Comparison of ENCODE assay signal across 1 cellular context in the genomic region with DNA sequence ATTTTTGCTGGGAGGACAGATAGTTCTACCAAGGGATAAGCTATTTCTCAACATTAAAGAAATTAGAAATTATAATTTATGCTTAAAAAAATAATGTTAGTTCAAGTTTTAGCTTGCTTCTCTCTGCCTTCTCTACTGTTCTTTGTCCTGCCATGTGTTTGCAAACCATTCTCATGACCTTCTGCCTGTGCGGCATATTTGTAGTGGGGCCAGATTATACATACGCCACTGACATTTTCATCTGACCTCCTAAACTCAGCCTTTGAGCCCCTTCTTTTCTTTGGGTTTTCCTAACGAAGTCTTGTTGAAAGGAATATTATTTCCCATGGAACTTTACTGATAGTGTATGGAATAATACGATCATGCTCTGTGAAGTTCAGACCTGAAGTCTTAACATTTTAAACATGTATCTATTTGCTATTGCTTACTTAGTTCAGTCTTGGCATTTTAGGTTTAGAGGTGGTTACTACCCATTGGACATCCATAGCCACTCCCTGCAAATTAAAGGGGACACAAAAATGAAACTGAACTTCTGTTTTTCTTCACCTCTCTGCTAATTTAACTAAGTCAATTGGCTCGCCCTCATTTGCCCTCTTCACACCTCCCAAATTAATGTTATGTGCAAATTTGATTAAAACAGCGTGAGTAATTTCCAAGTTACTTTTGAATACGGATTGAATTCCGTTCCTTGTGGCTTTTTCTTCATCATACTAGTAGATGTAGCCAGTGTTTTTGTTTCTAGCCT.
TF ChIP-seq lines count a peak whose summit lies in the region.

No MANE protein-coding gene starts in this region.

TF ChIP-seq in HepG2, 621 proteins besides CTCF, POLR2A, EP300 and RAD21 (continued from another document and continues in another):
- TF ChIP-seq, protein P1, sequence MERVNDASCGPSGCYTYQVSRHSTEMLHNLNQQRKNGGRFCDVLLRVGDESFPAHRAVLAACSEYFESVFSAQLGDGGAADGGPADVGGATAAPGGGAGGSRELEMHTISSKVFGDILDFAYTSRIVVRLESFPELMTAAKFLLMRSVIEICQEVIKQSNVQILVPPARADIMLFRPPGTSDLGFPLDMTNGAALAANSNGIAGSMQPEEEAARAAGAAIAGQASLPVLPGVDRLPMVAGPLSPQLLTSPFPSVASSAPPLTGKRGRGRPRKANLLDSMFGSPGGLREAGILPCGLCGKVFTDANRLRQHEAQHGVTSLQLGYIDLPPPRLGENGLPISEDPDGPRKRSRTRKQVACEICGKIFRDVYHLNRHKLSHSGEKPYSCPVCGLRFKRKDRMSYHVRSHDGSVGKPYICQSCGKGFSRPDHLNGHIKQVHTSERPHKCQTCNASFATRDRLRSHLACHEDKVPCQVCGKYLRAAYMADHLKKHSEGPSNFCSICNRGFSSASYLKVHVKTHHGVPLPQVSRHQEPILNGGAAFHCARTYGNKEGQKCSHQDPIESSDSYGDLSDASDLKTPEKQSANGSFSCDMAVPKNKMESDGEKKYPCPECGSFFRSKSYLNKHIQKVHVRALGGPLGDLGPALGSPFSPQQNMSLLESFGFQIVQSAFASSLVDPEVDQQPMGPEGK (CRISPR knock-in tag; IDR thresholded peaks at IDR 0.05) = peak; percentile 33
- no peak for TF ChIP-seq ZNF883 (CRISPR knock-in tag; IDR thresholded peaks at IDR 0.05; ENCODE audit: not compliant biosample characterization)
- TF ChIP-seq ESRRA (CRISPR knock-in tag; IDR thresholded peaks at IDR 0.05; ENCODE audit: low read depth) = no peak
- TF ChIP-seq ZZZ3 (CRISPR knock-in tag; IDR thresholded peaks at IDR 0.05; ENCODE audit: borderline replicate concordance) = no peak
- TF ChIP-seq ZBTB34 (CRISPR knock-in tag; IDR thresholded peaks at IDR 0.05) = no peak
- no peak for TF ChIP-seq ZNF17 (CRISPR knock-in tag; IDR thresholded peaks at IDR 0.05)
- no peak for TF ChIP-seq ZNF296 (CRISPR knock-in tag; conservative IDR thresholded peaks at IDR 0.05)
- TF ChIP-seq ZNF34 (CRISPR knock-in tag; IDR thresholded peaks at IDR 0.05; ENCODE audit: borderline replicate concordance) = no peak
- no peak for TF ChIP-seq ARNT (IDR thresholded peaks at IDR 0.05)
- TF ChIP-seq CBX5 (CRISPR knock-in tag; IDR thresholded peaks at IDR 0.05; ENCODE audit: borderline replicate concordance) = no peak
- TF ChIP-seq, protein P2, sequence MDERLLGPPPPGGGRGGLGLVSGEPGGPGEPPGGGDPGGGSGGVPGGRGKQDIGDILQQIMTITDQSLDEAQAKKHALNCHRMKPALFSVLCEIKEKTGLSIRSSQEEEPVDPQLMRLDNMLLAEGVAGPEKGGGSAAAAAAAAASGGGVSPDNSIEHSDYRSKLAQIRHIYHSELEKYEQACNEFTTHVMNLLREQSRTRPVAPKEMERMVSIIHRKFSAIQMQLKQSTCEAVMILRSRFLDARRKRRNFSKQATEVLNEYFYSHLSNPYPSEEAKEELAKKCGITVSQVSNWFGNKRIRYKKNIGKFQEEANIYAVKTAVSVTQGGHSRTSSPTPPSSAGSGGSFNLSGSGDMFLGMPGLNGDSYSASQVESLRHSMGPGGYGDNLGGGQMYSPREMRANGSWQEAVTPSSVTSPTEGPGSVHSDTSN (CRISPR knock-in tag; IDR thresholded peaks at IDR 0.05) = no peak
- TF ChIP-seq DNMT1 (CRISPR knock-in tag; IDR thresholded peaks at IDR 0.05) = no peak
- TF ChIP-seq, protein P3, sequence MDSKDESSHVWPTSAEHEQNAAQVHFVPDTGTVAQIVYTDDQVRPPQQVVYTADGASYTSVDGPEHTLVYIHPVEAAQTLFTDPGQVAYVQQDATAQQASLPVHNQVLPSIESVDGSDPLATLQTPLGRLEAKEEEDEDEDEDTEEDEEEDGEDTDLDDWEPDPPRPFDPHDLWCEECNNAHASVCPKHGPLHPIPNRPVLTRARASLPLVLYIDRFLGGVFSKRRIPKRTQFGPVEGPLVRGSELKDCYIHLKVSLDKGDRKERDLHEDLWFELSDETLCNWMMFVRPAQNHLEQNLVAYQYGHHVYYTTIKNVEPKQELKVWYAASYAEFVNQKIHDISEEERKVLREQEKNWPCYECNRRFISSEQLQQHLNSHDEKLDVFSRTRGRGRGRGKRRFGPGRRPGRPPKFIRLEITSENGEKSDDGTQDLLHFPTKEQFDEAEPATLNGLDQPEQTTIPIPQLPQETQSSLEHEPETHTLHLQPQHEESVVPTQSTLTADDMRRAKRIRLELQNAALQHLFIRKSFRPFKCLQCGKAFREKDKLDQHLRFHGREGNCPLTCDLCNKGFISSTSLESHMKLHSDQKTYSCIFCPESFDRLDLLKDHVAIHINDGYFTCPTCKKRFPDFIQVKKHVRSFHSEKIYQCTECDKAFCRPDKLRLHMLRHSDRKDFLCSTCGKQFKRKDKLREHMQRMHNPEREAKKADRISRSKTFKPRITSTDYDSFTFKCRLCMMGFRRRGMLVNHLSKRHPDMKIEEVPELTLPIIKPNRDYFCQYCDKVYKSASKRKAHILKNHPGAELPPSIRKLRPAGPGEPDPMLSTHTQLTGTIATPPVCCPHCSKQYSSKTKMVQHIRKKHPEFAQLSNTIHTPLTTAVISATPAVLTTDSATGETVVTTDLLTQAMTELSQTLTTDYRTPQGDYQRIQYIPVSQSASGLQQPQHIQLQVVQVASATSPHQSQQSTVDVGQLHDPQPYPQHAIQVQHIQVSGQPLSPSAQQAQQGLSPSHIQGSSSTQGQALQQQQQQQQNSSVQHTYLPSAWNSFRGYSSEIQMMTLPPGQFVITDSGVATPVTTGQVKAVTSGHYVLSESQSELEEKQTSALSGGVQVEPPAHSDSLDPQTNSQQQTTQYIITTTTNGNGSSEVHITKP (CRISPR knock-in tag; IDR thresholded peaks at IDR 0.05; ENCODE audit: low read depth) = no peak
- TF ChIP-seq REXO4 (CRISPR knock-in tag; IDR thresholded peaks at IDR 0.05; ENCODE audit: borderline replicate concordance) = no peak
- TF ChIP-seq MEF2D (CRISPR knock-in tag; IDR thresholded peaks at IDR 0.05) = no peak
- no peak for TF ChIP-seq ZBTB25 (CRISPR knock-in tag; IDR thresholded peaks at IDR 0.05)
- no peak for TF ChIP-seq RORA (CRISPR knock-in tag; IDR thresholded peaks at IDR 0.05)
- no peak for TF ChIP-seq MAFG (CRISPR knock-in tag; IDR thresholded peaks at IDR 0.05)
- TF ChIP-seq STAG1 (CRISPR knock-in tag; IDR thresholded peaks at IDR 0.05) = no peak
- no peak for TF ChIP-seq TEAD2 (CRISPR knock-in tag; IDR thresholded peaks at IDR 0.05)
- no peak for TF ChIP-seq ZNF337 (CRISPR knock-in tag; IDR thresholded peaks at IDR 0.05; ENCODE audit: borderline replicate concordance, low read depth)
- no peak for TF ChIP-seq NFE2 (CRISPR knock-in tag; IDR thresholded peaks at IDR 0.05)
- no peak for TF ChIP-seq ZNF713 (CRISPR knock-in tag; IDR thresholded peaks at IDR 0.05)
- no peak for TF ChIP-seq ZNF501 (CRISPR knock-in tag; IDR thresholded peaks at IDR 0.05)
- TF ChIP-seq NR2F1 (CRISPR knock-in tag; IDR thresholded peaks at IDR 0.05) = peak; percentile 24 to 76; a peak in 3 of 4 replicates
- no peak for TF ChIP-seq CCDC6 (CRISPR knock-in tag; IDR thresholded peaks at IDR 0.05)
- TF ChIP-seq SMAD3 (CRISPR knock-in tag; IDR thresholded peaks at IDR 0.05) = no peak
- no peak for TF ChIP-seq ZNF263 (CRISPR knock-in tag; IDR thresholded peaks at IDR 0.05)
- no peak for TF ChIP-seq ZSCAN22 (CRISPR knock-in tag; IDR thresholded peaks at IDR 0.05)
- TF ChIP-seq ZMAT3 (CRISPR knock-in tag; conservative IDR thresholded peaks at IDR 0.05) = no peak
- TF ChIP-seq GZF1 (CRISPR knock-in tag; IDR thresholded peaks at IDR 0.05) = no peak
- no peak for TF ChIP-seq PBX3 (CRISPR knock-in tag; IDR thresholded peaks at IDR 0.05; ENCODE audit: borderline replicate concordance)
- TF ChIP-seq ZNF607 (CRISPR knock-in tag; IDR thresholded peaks at IDR 0.05; ENCODE audit: borderline replicate concordance) = no peak
- TF ChIP-seq RBM39 (IDR thresholded peaks at IDR 0.05; ENCODE audit: low read depth, low read length, poor library complexity, severe bottlenecking) = no peak
- TF ChIP-seq SRF (IDR thresholded peaks at IDR 0.05; ENCODE audit: low read depth, low read length) = no peak
- no peak for TF ChIP-seq SP2 (CRISPR knock-in tag; IDR thresholded peaks at IDR 0.05)
- TF ChIP-seq YY1 (IDR thresholded peaks at IDR 0.05; ENCODE audit: insufficient read depth, insufficient replicate concordance, low read depth, low read length) = no peak
- no peak for TF ChIP-seq HNRNPUL1 (IDR thresholded peaks at IDR 0.05; ENCODE audit: low read depth, low read length)
- TF ChIP-seq FOXK2 (IDR thresholded peaks at IDR 0.05) = no peak
- no peak for TF ChIP-seq AGO1 (IDR thresholded peaks at IDR 0.05; ENCODE audit: low read depth, low read length, poor library complexity, severe bottlenecking)
- no peak for TF ChIP-seq LBX2 (CRISPR knock-in tag; IDR thresholded peaks at IDR 0.05; ENCODE audit: borderline replicate concordance)
- TF ChIP-seq MNT (IDR thresholded peaks at IDR 0.05) = no peak
- no peak for TF ChIP-seq CC2D1A (CRISPR knock-in tag; IDR thresholded peaks at IDR 0.05)
- peak; percentile 23; the same call in 1 of the 2 replicates for TF ChIP-seq RXRA (CRISPR knock-in tag; IDR thresholded peaks at IDR 0.05)
- no peak for TF ChIP-seq ZNF580 (CRISPR knock-in tag; IDR thresholded peaks at IDR 0.05; ENCODE audit: borderline replicate concordance, low read depth)
- no peak for TF ChIP-seq ZBTB26 (CRISPR knock-in tag; IDR thresholded peaks at IDR 0.05; ENCODE audit: borderline replicate concordance)
- no peak for TF ChIP-seq ONECUT2 (CRISPR knock-in tag; IDR thresholded peaks at IDR 0.05)
